Comparison of ENCODE assay signal across 13 cellular contexts in genomic region chr9:125272697-125273096, GRCh38. TPM values are rescaled to one million over a fixed set of nuclear protein-coding genes. Genes with fewer than 3 reads are reported as not detected.
DNase-seq lines count a peak whose midpoint lies in the region; ATAC-seq and TF ChIP-seq lines count a peak whose summit lies in the region.
"Had no signal": no experiment of that assay in that cellular context is flagged by ENCODE, and none has a peak within 500 bp of the region (broad histone marks: within the 10 kb centered on the region; RNA-seq: fewer than 3 reads in every experiment).

No MANE protein-coding gene starts in this region.

- ATAC-seq in body of pancreas, result peak; percentile 68
- peak; percentile 72 for ATAC-seq in left lung
- no peak for ATAC-seq in GM19455 (IDR thresholded peaks at IDR 0.05; ENCODE audit: unreplicated experiment)
- no peak for ATAC-seq in GM18867 (IDR thresholded peaks at IDR 0.05; ENCODE audit: unreplicated experiment)

- H3K9me3 Mint-ChIP-seq in activated naive CD4-positive, alpha-beta T cell treated with anti-CD3 and anti-CD28 coated beads, Interleukin-2, amount 50 U/mL, for 24 hours, result no peaks in the 10 kb centered on the region
- no peaks in the 10 kb centered on the region for H3K9me3 Mint-ChIP-seq in activated naive CD4-positive, alpha-beta T cell treated with anti-CD3 and anti-CD28 coated beads for 36 hours
- H3K9me3 Mint-ChIP-seq: activated naive CD4-positive, alpha-beta T cell treated with anti-CD3 and anti-CD28 coated beads, Interleukin-2, amount 10 ng/mL, durations not matched to agents 7 days and 5 days had no signal

- H3K36me3 Mint-ChIP-seq in activated naive CD4-positive, alpha-beta T cell treated with anti-CD3 and anti-CD28 coated beads, Interleukin-2, amount 50 U/mL, for 24 hours, result peaks cover 12% of the 10 kb centered on the region
- peaks cover 7% of the 10 kb centered on the region for H3K36me3 Mint-ChIP-seq in activated naive CD4-positive, alpha-beta T cell treated with anti-CD3 and anti-CD28 coated beads for 36 hours (ENCODE audit: low read depth)

- intact Hi-C loops in activated naive CD4-positive, alpha-beta T cell treated with anti-CD3 and anti-CD28 coated beads for 36 hours (cut with micrococcal nuclease), result no loop called here
- intact Hi-C loops in body of pancreas (cut with DNase I), result no loop called here
- intact Hi-C loops in left lung (cut with DNase I), result no loop called here

- no peak overlapping the region for H3K4me2 ChIP-seq in neuronal stem cell (ENCODE audit: insufficient read depth, low read length, poor library complexity, severe bottlenecking)

- 13 to 24% methylated on average over 3 of the region's 3 CpGs for WGBS in body of pancreas, 2 donors
- 44% methylated on average over 3 of the region's 3 CpGs for WGBS in suprapubic skin
- no CpG with 5 or more reads among the region's 3 CpGs for WGBS in neuronal stem cell (ENCODE audit: extremely low coverage in 2 of 2, insufficient read length in 2 of 2, insufficient replicate concordance in 1 of 2), 2 donors

- H3K9me3 ChIP-seq in body of pancreas, result no peaks in the 10 kb centered on the region
- no peaks in the 10 kb centered on the region for H3K9me3 ChIP-seq in left lung
- no peaks in the 10 kb centered on the region for H3K9me3 ChIP-seq in suprapubic skin
- H3K9me3 ChIP-seq in neuronal stem cell (replicated peaks in 1 of 2; ENCODE audit: control insufficient read depth in 2 of 2, insufficient read depth in 1 of 2, low read depth in 1 of 2, low read length in 2 of 2), result no peaks in the 10 kb centered on the region
- H3K9me3 ChIP-seq: heart right ventricle had no signal

- H3K36me3 ChIP-seq in body of pancreas (replicated peaks in 1 of 2; ENCODE audit: insufficient read depth in 1 of 2, low read depth in 2 of 2) (no peaks in the 10 kb centered on the region), left lung (peaks cover 0 to 12% of the 10 kb centered on the region in 2 donors), suprapubic skin (no peaks in the 10 kb centered on the region), neuronal stem cell (replicated peaks in 1 of 2; ENCODE audit: control insufficient read depth in 2 of 2, insufficient read depth in 2 of 2, low read length in 2 of 2) (peaks cover 0 to 8% of the 10 kb centered on the region in 2 donors)

- H3K4me3 ChIP-seq in body of pancreas, result no peak overlapping the region
- H3K4me3 ChIP-seq in left lung, result no peak overlapping the region
- H3K4me3 ChIP-seq in suprapubic skin, result no peak overlapping the region
- H3K4me3 ChIP-seq in neuronal stem cell (ENCODE audit: low read length in 2 of 2), result no peak overlapping the region
- H3K4me3 ChIP-seq: dorsolateral prefrontal cortex, heart right ventricle had no signal

- H3K27me3 Mint-ChIP-seq in activated naive CD4-positive, alpha-beta T cell treated with anti-CD3 and anti-CD28 coated beads, Interleukin-2, amount 50 U/mL, for 24 hours, result no peaks in the 10 kb centered on the region
- no peaks in the 10 kb centered on the region for H3K27me3 Mint-ChIP-seq in activated naive CD4-positive, alpha-beta T cell treated with anti-CD3 and anti-CD28 coated beads for 36 hours (ENCODE audit: low read depth)
- H3K27me3 Mint-ChIP-seq: activated naive CD4-positive, alpha-beta T cell treated with anti-CD3 and anti-CD28 coated beads, Interleukin-2, amount 10 ng/mL, durations not matched to agents 7 days and 5 days had no signal

- H3K4me1 Mint-ChIP-seq in activated naive CD4-positive, alpha-beta T cell treated with anti-CD3 and anti-CD28 coated beads, Interleukin-2, amount 50 U/mL, for 24 hours, result peaks cover 51% of the 10 kb centered on the region
- peaks cover 33% of the 10 kb centered on the region for H3K4me1 Mint-ChIP-seq in activated naive CD4-positive, alpha-beta T cell treated with anti-CD3 and anti-CD28 coated beads for 36 hours (ENCODE audit: low read depth)

- H3K4ac ChIP-seq in neuronal stem cell (ENCODE audit: low read length), result no peak overlapping the region

- TF ChIP-seq EP300 in suprapubic skin (IDR thresholded peaks at IDR 0.05), result no peak

- no peak overlapping the region for H3K27ac Mint-ChIP-seq in activated naive CD4-positive, alpha-beta T cell treated with anti-CD3 and anti-CD28 coated beads, Interleukin-2, amount 50 U/mL, for 24 hours
- no peak overlapping the region for H3K27ac Mint-ChIP-seq in activated naive CD4-positive, alpha-beta T cell treated with anti-CD3 and anti-CD28 coated beads for 36 hours
- H3K27ac Mint-ChIP-seq: activated naive CD4-positive, alpha-beta T cell treated with anti-CD3 and anti-CD28 coated beads, Interleukin-2, amount 10 ng/mL, durations not matched to agents 7 days and 5 days had no signal

- CTCF ChIA-PET in activated naive CD4-positive, alpha-beta T cell treated with anti-CD3 and anti-CD28 coated beads for 36 hours (lab: Charles Lee), result interaction anchor here (1.1 kb wide), 1 partner anchor 135 kb away, joined by 4 read pairs; no protein-coding TSS in a partner anchor

- peaks cover 36% of the 10 kb centered on the region for H3K4me1 ChIP-seq in body of pancreas
- H3K4me1 ChIP-seq in left lung, result peaks cover 21 to 31% of the 10 kb centered on the region in 2 donors
- peaks cover 40% of the 10 kb centered on the region for H3K4me1 ChIP-seq in suprapubic skin
- H3K4me1 ChIP-seq in neuronal stem cell (ENCODE audit: control insufficient read depth in 2 of 2, insufficient read depth in 1 of 2, low read depth in 1 of 2, low read length in 2 of 2), result no peaks in the 10 kb centered on the region

- no peak overlapping the region for H3K23ac ChIP-seq in neuronal stem cell (ENCODE audit: low read depth, low read length, poor library complexity)

- no peak overlapping the region for H2BK12ac ChIP-seq in neuronal stem cell (ENCODE audit: low read length)

- H3K4me3 Mint-ChIP-seq in activated naive CD4-positive, alpha-beta T cell treated with anti-CD3 and anti-CD28 coated beads, Interleukin-2, amount 50 U/mL, for 24 hours, result peak overlapping the region; percentile 36
- no peak overlapping the region for H3K4me3 Mint-ChIP-seq in activated naive CD4-positive, alpha-beta T cell treated with anti-CD3 and anti-CD28 coated beads for 36 hours
- H3K4me3 Mint-ChIP-seq: activated naive CD4-positive, alpha-beta T cell treated with anti-CD3 and anti-CD28 coated beads, Interleukin-2, amount 10 ng/mL, durations not matched to agents 7 days and 5 days had no signal

- H2BK120ac ChIP-seq in neuronal stem cell (ENCODE audit: low read depth, low read length), result no peak overlapping the region

- H3K27me3 ChIP-seq in body of pancreas (no peaks in the 10 kb centered on the region), left lung (no peaks in the 10 kb centered on the region), suprapubic skin (no peaks in the 10 kb centered on the region), neuronal stem cell (ENCODE audit: control insufficient read depth in 3 of 3, insufficient read depth in 3 of 3, low read depth in 1 of 3, low read length in 3 of 3) (no peaks in the 10 kb centered on the region)
- H3K27me3 ChIP-seq: dorsolateral prefrontal cortex, heart right ventricle had no signal

- no peak overlapping the region for H2AFZ ChIP-seq in neuronal stem cell (ENCODE audit: low read length)

- H4K91ac ChIP-seq in neuronal stem cell (ENCODE audit: low read depth, low read length, poor library complexity), result no peak overlapping the region

- no peak overlapping the region for H3K9ac ChIP-seq in neuronal stem cell (ENCODE audit: low read depth, low read length, poor library complexity)

- no peak overlapping the region for H3K14ac ChIP-seq in neuronal stem cell (ENCODE audit: low read length)

- H3K27ac ChIP-seq in body of pancreas (peak overlapping the region in 2 of 4 donors; percentile 5 to 53), left lung (peak overlapping the region; percentile 49 to 70), suprapubic skin (peak overlapping the region; percentile 42), neuronal stem cell (replicated peaks; ENCODE audit: low read length) (no peak overlapping the region)

- H3K79me1 ChIP-seq in neuronal stem cell (ENCODE audit: low read depth, low read length), result no peaks in the 10 kb centered on the region

- TF ChIP-seq POLR2A in body of pancreas (IDR thresholded peaks at IDR 0.05), result no peak
- no peak for TF ChIP-seq POLR2A in suprapubic skin (IDR thresholded peaks at IDR 0.05)

- H4K8ac ChIP-seq in neuronal stem cell (ENCODE audit: low read depth, low read length), result no peak overlapping the region

- H2BK5ac ChIP-seq in neuronal stem cell (ENCODE audit: low read length), result no peak overlapping the region

- H3K18ac ChIP-seq in neuronal stem cell (ENCODE audit: low read length), result no peak overlapping the region

- no peak overlapping the region for H2BK15ac ChIP-seq in neuronal stem cell (ENCODE audit: low read length)

- no peak for TF ChIP-seq CTCF in body of pancreas (IDR thresholded peaks at IDR 0.05)
- no peak for TF ChIP-seq CTCF in left lung (IDR thresholded peaks at IDR 0.05)
- no peak for TF ChIP-seq CTCF in suprapubic skin (IDR thresholded peaks at IDR 0.05)

- no peak overlapping the region for H2AK5ac ChIP-seq in neuronal stem cell (ENCODE audit: low read depth, low read length)

- no peak for DNase-seq in activated naive CD4-positive, alpha-beta T cell treated with anti-CD3 and anti-CD28 coated beads for 36 hours
- peak in 1 of 4 donors; percentile 31 for DNase-seq in body of pancreas
- DNase-seq in left lung, result no peak
- no peak for DNase-seq in suprapubic skin (ENCODE audit: low spot score in 2 of 2)
- no peak for DNase-seq in neuronal stem cell (ENCODE audit: low spot score)
- DNase-seq: activated naive CD4-positive, alpha-beta T cell treated with anti-CD3 and anti-CD28 coated beads, Interleukin-2, amount 10 ng/mL, durations not matched to agents 7 days and 5 days; dorsolateral prefrontal cortex; EL; heart right ventricle; stimulated activated CD4-positive, alpha-beta T cell treated with anti-CD3 and anti-CD28 coated beads, Interleukin-15, amount 100 ng/mL, for 24 hours had no signal

RNA-seq across cellular contexts. Expression of gene GAPVD1, which starts 11.1 kb away (rescaled TPM):
- total RNA-seq in activated naive CD4-positive, alpha-beta T cell treated with anti-CD3 and anti-CD28 coated beads for 36 hours, result 10 to 100 TPM; 38.1 to 40.0 TPM
- total RNA-seq in body of pancreas (10 to 100 TPM; 25.7 to 48.8 TPM), left lung (10 to 100 TPM; 55.1 to 63.5 TPM), suprapubic skin (10 to 100 TPM; 49.3 to 87.5 (median 58.7) TPM)
- polyA plus RNA-seq in neuronal stem cell (2013, experiment 1 of 2), result 12.0 TPM
- polyA plus RNA-seq in neuronal stem cell (2013, experiment 2 of 2), result 12.0 TPM

RNA-seq across cellular contexts. Expression of gene HSPA5, which starts 31.6 kb away (rescaled TPM):
- 100 to 1,000 TPM; 136 to 138 TPM for total RNA-seq in activated naive CD4-positive, alpha-beta T cell treated with anti-CD3 and anti-CD28 coated beads for 36 hours
- total RNA-seq in body of pancreas, result 100 to 1,000 TPM in 1 of 2 donors, 10 to 100 TPM in 1; 78.6 to 170 TPM
- 100 to 1,000 TPM; 340 to 479 TPM for total RNA-seq in left lung
- total RNA-seq in suprapubic skin, result 10 to 100 TPM; 42.4 to 88.4 (median 74.6) TPM
- polyA plus RNA-seq in neuronal stem cell (2013, experiment 1 of 2), result 77.9 TPM
- 76.9 TPM for polyA plus RNA-seq in neuronal stem cell (2013, experiment 2 of 2)

Comparison
In these comparisons a context has a peak if more than half of its experiments do, and no peak if none do; other contexts are left out.
1. ATAC-seq: peak in body of pancreas (single experiment) and left lung (single experiment); none in GM19455 (single experiment) and GM18867 (single experiment).